22 cellular contexts compared by ENCODE assay signal in the genomic region with DNA sequence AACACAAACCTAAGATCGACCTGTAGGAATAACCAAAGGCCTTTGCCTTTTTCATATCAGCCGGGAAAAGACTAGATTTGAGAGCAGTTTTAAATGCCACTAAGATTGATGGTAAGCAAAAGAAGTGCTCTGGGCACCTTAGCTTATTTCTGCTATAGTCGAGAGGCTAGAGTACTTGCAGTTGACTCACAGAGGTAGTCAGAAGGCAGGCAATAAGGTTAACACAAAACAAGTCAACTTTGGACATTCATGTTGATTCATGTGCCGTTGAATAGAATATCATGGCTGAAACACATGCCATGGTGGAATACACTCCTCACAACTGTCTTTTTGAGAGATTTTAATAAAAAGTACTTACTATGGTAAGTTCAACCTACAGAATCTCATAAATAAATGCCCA.
"Had no signal": no experiment of that assay in that cellular context is flagged by ENCODE, and none has a peak within 500 bp of the region (broad histone marks: within the 10 kb centered on the region; RNA-seq: fewer than 3 reads in every experiment).

No MANE protein-coding gene starts in this region.

- H3K9me3 Mint-ChIP-seq: naive thymus-derived CD8-positive, alpha-beta T cell; neural progenitor cell; stimulated activated naive CD8-positive, alpha-beta T cell treated with anti-CD3 and anti-CD28 coated beads, Interleukin-15, Interleukin-2, amounts not matched to agents 100 ng/mL and 50 ng/mL, for 24 hours had no signal

- H3K4me3 ChIP-seq: dorsolateral prefrontal cortex, mucosa of descending colon, neural progenitor cell, prostate gland, right lobe of liver, tibial artery, upper lobe of left lung, uterus had no signal

- H2AFZ ChIP-seq: neural progenitor cell, parathyroid adenoma had no signal

- H3K27me3 ChIP-seq: dorsolateral prefrontal cortex, neural progenitor cell, right lobe of liver, tibial artery, upper lobe of left lung, uterus had no signal

- H3K4me1 Mint-ChIP-seq: neural progenitor cell had no signal

- ATAC-seq: left lobe of liver; mucosa of descending colon; naive thymus-derived CD8-positive, alpha-beta T cell; right lobe of liver; stimulated activated memory B cell treated with anti-CD40 and anti-IgM and Interleukin-4, amounts not matched to agents 10 μg/mL and 1 μg/mL and 100 μg/mL, for 72 hours had no signal

- H3K27me3 Mint-ChIP-seq: naive thymus-derived CD8-positive, alpha-beta T cell; stimulated activated memory B cell treated with anti-CD40 and anti-IgM and Interleukin-4, amounts not matched to agents 10 μg/mL and 1 μg/mL and 100 μg/mL, for 72 hours; stimulated activated naive CD8-positive, alpha-beta T cell treated with anti-CD3 and anti-CD28 coated beads, Interleukin-15, Interleukin-2, amounts not matched to agents 100 ng/mL and 50 ng/mL, for 24 hours had no signal

- H3K79me2 ChIP-seq: parathyroid adenoma had no signal

- H3K27ac ChIP-seq: dorsolateral prefrontal cortex, neural progenitor cell, parathyroid adenoma, prostate gland, right lobe of liver, tibial artery, upper lobe of left lung, uterus had no signal

- H3K4me1 ChIP-seq: parathyroid adenoma, prostate gland, right lobe of liver, tibial artery, upper lobe of left lung, uterus had no signal

- H3K9ac ChIP-seq: neural progenitor cell, parathyroid adenoma had no signal

- H3K36me3 ChIP-seq: neural progenitor cell, prostate gland, right lobe of liver, tibial artery, upper lobe of left lung, uterus had no signal

- FAIRE-seq: islet of Langerhans had no signal

- H3K4me3 Mint-ChIP-seq: naive thymus-derived CD8-positive, alpha-beta T cell; neural progenitor cell; stimulated activated memory B cell treated with anti-CD40 and anti-IgM and Interleukin-4, amounts not matched to agents 10 μg/mL and 1 μg/mL and 100 μg/mL, for 72 hours; stimulated activated naive CD8-positive, alpha-beta T cell treated with anti-CD3 and anti-CD28 coated beads, Interleukin-15, Interleukin-2, amounts not matched to agents 100 ng/mL and 50 ng/mL, for 24 hours had no signal

- H3K9me3 ChIP-seq: mucosa of descending colon, prostate gland, right lobe of liver, tibial artery, upper lobe of left lung, uterus had no signal

- H3K27ac Mint-ChIP-seq: naive thymus-derived CD8-positive, alpha-beta T cell; neural progenitor cell; stimulated activated memory B cell treated with anti-CD40 and anti-IgM and Interleukin-4, amounts not matched to agents 10 μg/mL and 1 μg/mL and 100 μg/mL, for 72 hours had no signal

- H3K4me2 ChIP-seq: neural progenitor cell had no signal

- H3K36me3 Mint-ChIP-seq: neural progenitor cell had no signal

- DNase-seq: cortex of kidney; dorsolateral prefrontal cortex; effector CD8-positive, alpha-beta T cell; foreskin melanocyte; head of caudate nucleus; hippocampal formation; mucosa of descending colon; naive thymus-derived CD8-positive, alpha-beta T cell; occipital lobe; right lobe of liver; stimulated activated CD4-positive, alpha-beta T cell treated with anti-CD3 and anti-CD28 coated beads, Interleukin-4, amount 100 ng/mL, for 1 hour; stimulated activated CD8-positive, alpha-beta memory T cell treated with anti-CD3 and anti-CD28 coated beads, Interleukin-4, amount 100 ng/mL, for 48 hours; tibial artery; upper lobe of left lung; uterus had no signal
